In genomic region chr6:5173862-5174643, GRCh38 we compare ENCODE assay signal across 8 cellular contexts.
DNase-seq lines count a peak whose midpoint lies in the region; ATAC-seq and TF ChIP-seq lines count a peak whose summit lies in the region.

No MANE protein-coding gene starts in this region.

- H3K36me3 ChIP-seq in mesodermal cell (ENCODE audit: control insufficient read depth, insufficient read depth, low read length) (no peaks in the 10 kb centered on the region), upper lobe of right lung (no peaks in the 10 kb centered on the region), WERI-Rb-1 (no peaks in the 10 kb centered on the region)

- intact Hi-C loops in upper lobe of right lung (cut with DNase I): no loop called here

- H3K4me1 ChIP-seq in mesodermal cell (ENCODE audit: control insufficient read depth, insufficient read depth, low read length, poor library complexity, severe bottlenecking) (peaks cover 7% of the 10 kb centered on the region), upper lobe of right lung (peaks cover 15% of the 10 kb centered on the region)

- no peak overlapping the region for H3K4me3 ChIP-seq in mesodermal cell (ENCODE audit: extremely low read depth, insufficient read depth, low read length, poor library complexity, severe bottlenecking)
- peak overlapping the region; percentile 7 for H3K4me3 ChIP-seq in upper lobe of right lung
- no peak overlapping the region for H3K4me3 ChIP-seq in WERI-Rb-1 (ENCODE audit: low read depth, low read length)

- no peaks in the 10 kb centered on the region for H3K27me3 ChIP-seq in upper lobe of right lung
- H3K27me3 ChIP-seq in WERI-Rb-1 (ENCODE audit: insufficient read depth, low read depth, severe bottlenecking): no peaks in the 10 kb centered on the region

- peak overlapping the region; percentile 16 for H3K27ac ChIP-seq in mesodermal cell (ENCODE audit: low read depth, low read length, severe bottlenecking)
- no peak overlapping the region for H3K27ac ChIP-seq in upper lobe of right lung
- no peak overlapping the region for H3K27ac ChIP-seq in WERI-Rb-1

- WGBS in mesodermal cell (ENCODE audit: insufficient coverage in 2 of 2), 2 experiments: 77 to 78% methylated on average over 5 to 7 of the region's 9 CpGs

- DNase-seq in EH (ENCODE audit: low read depth) (peak; percentile 68), upper lobe of right lung (no peak), WERI-Rb-1 (no peak), epidermal melanocyte (ENCODE audit: insufficient read length, low spot score) (no peak)
- DNase-seq in activated CD8-positive, alpha-beta memory T cell treated with anti-CD3 and anti-CD28 coated beads, Interleukin-2, amount 50 U/mL, for 4 hours: peak; percentile 29

- ATAC-seq in GM19455 (IDR thresholded peaks at IDR 0.05; ENCODE audit: unreplicated experiment) (peak; percentile 93), HG03469 (IDR thresholded peaks at IDR 0.05; ENCODE audit: unreplicated experiment) (peak; percentile 91), upper lobe of right lung (peak; percentile 43)

- TF ChIP-seq CTCF in upper lobe of right lung (IDR thresholded peaks at IDR 0.05) (no peak), WERI-Rb-1 (IDR thresholded peaks at IDR 0.05; ENCODE audit: low read depth, low read length) (no peak)

- H3K9me3 ChIP-seq in mesodermal cell (ENCODE audit: control insufficient read depth, low read length) (no peaks in the 10 kb centered on the region), upper lobe of right lung (no peaks in the 10 kb centered on the region), WERI-Rb-1 (ENCODE audit: severe bottlenecking) (no peaks in the 10 kb centered on the region)

Comparison
In these comparisons a context has a peak if more than half of its experiments do, and no peak if none do; other contexts are left out.
1. DNase-seq: peak in EH (single experiment) and activated CD8-positive, alpha-beta memory T cell treated with anti-CD3 and anti-CD28 coated beads, Interleukin-2, amount 50 U/mL, for 4 hours (single experiment); none in upper lobe of right lung (single experiment), WERI-Rb-1 (single experiment) and epidermal melanocyte (single experiment).
2. ATAC-seq: peak in every context shown above with its lines; median percentile 93 in GM19455; 91 in HG03469; 43 in upper lobe of right lung.